In the genomic region with DNA sequence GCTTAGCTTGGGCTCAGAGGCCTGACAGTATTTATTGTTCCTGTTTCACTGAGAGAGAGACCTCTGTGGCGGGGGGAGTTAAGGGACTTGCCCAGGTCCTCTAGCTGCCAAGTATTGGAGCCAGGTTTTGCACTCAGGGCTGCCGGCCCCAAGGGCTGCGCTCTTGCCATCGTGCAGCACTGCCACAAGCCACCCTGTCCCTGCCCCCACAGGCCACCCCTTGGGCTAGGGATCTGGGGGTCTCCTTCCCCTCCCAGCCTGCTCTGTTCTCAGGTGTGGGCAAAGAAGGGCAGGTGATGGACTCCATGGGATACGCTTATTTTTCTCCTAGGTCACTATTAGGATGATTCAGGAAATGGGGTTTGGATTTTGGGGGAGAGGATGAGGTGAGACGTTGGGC, we compare ENCODE assay signal across 21 cellular contexts. TPM values are rescaled to one million over a fixed set of nuclear protein-coding genes. Genes with fewer than 3 reads are reported as not detected.
DNase-seq lines count a peak whose midpoint lies in the region; ATAC-seq, FAIRE-seq and TF ChIP-seq lines count a peak whose summit lies in the region.
"Had no signal": no experiment of that assay in that cellular context is flagged by ENCODE, and none has a peak within 500 bp of the region (broad histone marks: within the 10 kb centered on the region; RNA-seq: fewer than 3 reads in every experiment).

No MANE protein-coding gene starts in this region.

- ATAC-seq in left cardiac atrium (no peak), heart right ventricle (no peak), HG03135 (IDR thresholded peaks at IDR 0.05; ENCODE audit: unreplicated experiment) (no peak)
- ATAC-seq: HepG2 had no signal

- H3K4me3 Mint-ChIP-seq in brain (no peak overlapping the region), neural crest cell (no peak overlapping the region)
- H3K4me3 Mint-ChIP-seq: B cell; CD4-positive, CD25-positive, alpha-beta regulatory T cell had no signal

- H3K36me3 ChIP-seq in heart right ventricle (peaks cover 0 to 24% (median 0%) of the 10 kb centered on the region in 9 donors), small intestine (ENCODE audit: control insufficient read depth in 2 of 2, insufficient read depth in 2 of 2, low read length in 2 of 2) (no peaks in the 10 kb centered on the region)
- H3K36me3 ChIP-seq: Peyer's patch had no signal

- H3K27ac Mint-ChIP-seq in brain = peak overlapping the region in 3 of 5 experiments; percentile 6 to 60 (median 32)
- peak overlapping the region; percentile 17 for H3K27ac Mint-ChIP-seq in neural crest cell (ENCODE audit: unreplicated experiment)
- H3K27ac Mint-ChIP-seq: B cell; CD4-positive, CD25-positive, alpha-beta regulatory T cell had no signal

- peaks cover 71% of the 10 kb centered on the region for H3K4me1 Mint-ChIP-seq in brain
- peaks cover 66% of the 10 kb centered on the region for H3K4me1 Mint-ChIP-seq in neural crest cell
- H3K4me1 Mint-ChIP-seq: B cell; CD4-positive, CD25-positive, alpha-beta regulatory T cell had no signal

- H3K27ac ChIP-seq in heart right ventricle (no peak overlapping the region), small intestine (ENCODE audit: low read depth in 1 of 2, low read length in 1 of 2) (no peak overlapping the region)
- H3K27ac ChIP-seq: 22Rv1, Peyer's patch had no signal

- H3K36me3 Mint-ChIP-seq in brain (no peaks in the 10 kb centered on the region), neural crest cell (ENCODE audit: low read depth) (no peaks in the 10 kb centered on the region)
- H3K36me3 Mint-ChIP-seq: CD4-positive, CD25-positive, alpha-beta regulatory T cell had no signal

- H3K27me3 ChIP-seq in heart right ventricle (no peaks in the 10 kb centered on the region), small intestine (ENCODE audit: control insufficient read depth in 2 of 2, insufficient read depth in 2 of 2, low read length in 2 of 2) (no peaks in the 10 kb centered on the region)
- H3K27me3 ChIP-seq: Peyer's patch had no signal

- H3K4me1 ChIP-seq in heart right ventricle (peaks cover 8 to 15% (median 12%) of the 10 kb centered on the region in 9 donors), small intestine (ENCODE audit: control insufficient read depth in 2 of 2, insufficient read depth in 1 of 2, low read depth in 1 of 2, low read length in 1 of 2) (peaks cover 0 to 4% of the 10 kb centered on the region in 2 donors)

- H3K4me3 ChIP-seq in heart right ventricle = no peak overlapping the region
- no peak overlapping the region for H3K4me3 ChIP-seq in small intestine (ENCODE audit: low read depth in 1 of 2, low read length in 2 of 2)
- H3K4me3 ChIP-seq: Peyer's patch had no signal

- no peaks in the 10 kb centered on the region for H3K9me3 ChIP-seq in heart right ventricle
- no peaks in the 10 kb centered on the region for H3K9me3 ChIP-seq in small intestine (ENCODE audit: control insufficient read depth, low read depth)
- H3K9me3 ChIP-seq: Peyer's patch had no signal

- intact Hi-C loops in left cardiac atrium (cut with DNase I) (no loop called here), heart right ventricle (cut with DNase I) (no loop called here)

- peaks cover 0 to 2% (median 0%) of the 10 kb centered on the region in 5 experiments for H3K9me3 Mint-ChIP-seq in brain
- no peaks in the 10 kb centered on the region for H3K9me3 Mint-ChIP-seq in neural crest cell
- H3K9me3 Mint-ChIP-seq: CD4-positive, CD25-positive, alpha-beta regulatory T cell had no signal

- H3K27me3 Mint-ChIP-seq in brain (peaks cover 3% of the 10 kb centered on the region), neural crest cell (ENCODE audit: low read depth) (no peaks in the 10 kb centered on the region)

- DNase-seq in left cardiac atrium (peak; percentile 17), heart right ventricle (no peak), neural crest cell (ENCODE audit: low read depth, low spot score) (no peak), hypothalamus (lab: John Stamatoyannopoulos, UW) (no peak), small intestine (no peak)
- DNase-seq: CD4-positive, CD25-positive, alpha-beta regulatory T cell; NCI-H1092; NCI-H1417 treated with DMSO at 0.1 percent for 48 hours; NCI-H1694 treated with DMSO at 0.1 percent for 48 hours; NCI-H2081 treated with DMSO at 0.1 percent for 48 hours; NCI-H2171; NCI-H226; NCI-H510A; Peyer's patch; SHP77 treated with DMSO at 0.1 percent for 48 hours had no signal

- TF ChIP-seq CTCF in heart right ventricle (IDR thresholded peaks at IDR 0.05) (no peak), brain (conservative IDR thresholded peaks at IDR 0.05) (no peak), neural crest cell (conservative IDR thresholded peaks at IDR 0.05) (no peak)

- FAIRE-seq in small intestine (lab: Jason Lieb, UNC) = no peak
- FAIRE-seq: D721Med, HepG2 had no signal

- WGBS in heart right ventricle, 2 donors = 91 to 92% methylated on average over 6 of the region's 6 CpGs
- 90 to 92% (median 91%) methylated on average over 6 of the region's 6 CpGs for WGBS in small intestine, 3 donors

RNA-seq across cellular contexts. Expression of a gene that starts 8.7 kb away (rescaled TPM):
- total RNA-seq in left cardiac atrium (1 to 10 TPM; 8.2 to 9.3 TPM), heart right ventricle (10 to 100 TPM in 1 of 10 donors, 1 to 10 TPM in 9; 4.7 to 13.6 (median 6.4) TPM), neural crest cell (2.1 and 3.2 TPM in 2 replicates)
- polyA plus RNA-seq in heart right ventricle (1 to 10 TPM; 5.0 to 7.3 TPM), brain (ENCODE audit: insufficient read depth, low read depth, low replicate concordance) (8.3 TPM), small intestine (1 to 10 TPM in 1 of 3 donors, under 1 TPM in 1, not detected in 1; 0.89 to 2.1 TPM)
